1 cellular context compared by ENCODE assay signal in the genomic region with DNA sequence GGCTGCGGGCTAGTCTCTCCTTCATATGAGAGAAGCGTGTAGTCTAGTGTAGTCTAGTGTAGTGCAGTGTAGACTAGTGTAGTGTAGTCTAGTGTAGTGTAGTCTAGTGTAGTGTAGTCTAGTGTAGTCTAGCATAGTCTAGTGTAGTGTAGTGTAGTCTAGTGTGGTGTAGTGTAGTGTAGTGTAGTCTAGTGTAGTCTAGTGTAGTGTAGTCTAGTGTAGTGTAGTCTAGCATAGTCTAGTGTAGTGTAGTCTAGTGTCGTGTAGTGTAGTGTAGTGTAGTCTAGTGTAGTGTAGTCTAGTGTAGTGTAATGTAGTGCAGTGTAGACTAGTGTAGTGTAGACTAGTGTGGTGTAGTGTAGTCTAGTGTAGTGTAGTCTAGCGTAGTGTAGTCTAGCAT. TPM values are rescaled to one million over a fixed set of nuclear protein-coding genes. Genes with fewer than 3 reads are reported as not detected.
"Had no signal": no experiment of that assay in that cellular context is flagged by ENCODE, and none has a peak within 500 bp of the region (broad histone marks: within the 10 kb centered on the region; RNA-seq: fewer than 3 reads in every experiment).

No MANE protein-coding gene starts in this region.

RNA-seq across cellular contexts. Expression of a gene that starts 44.1 kb away (rescaled TPM):
- total RNA-seq: natural killer cell had no signal
